In the genomic region with DNA sequence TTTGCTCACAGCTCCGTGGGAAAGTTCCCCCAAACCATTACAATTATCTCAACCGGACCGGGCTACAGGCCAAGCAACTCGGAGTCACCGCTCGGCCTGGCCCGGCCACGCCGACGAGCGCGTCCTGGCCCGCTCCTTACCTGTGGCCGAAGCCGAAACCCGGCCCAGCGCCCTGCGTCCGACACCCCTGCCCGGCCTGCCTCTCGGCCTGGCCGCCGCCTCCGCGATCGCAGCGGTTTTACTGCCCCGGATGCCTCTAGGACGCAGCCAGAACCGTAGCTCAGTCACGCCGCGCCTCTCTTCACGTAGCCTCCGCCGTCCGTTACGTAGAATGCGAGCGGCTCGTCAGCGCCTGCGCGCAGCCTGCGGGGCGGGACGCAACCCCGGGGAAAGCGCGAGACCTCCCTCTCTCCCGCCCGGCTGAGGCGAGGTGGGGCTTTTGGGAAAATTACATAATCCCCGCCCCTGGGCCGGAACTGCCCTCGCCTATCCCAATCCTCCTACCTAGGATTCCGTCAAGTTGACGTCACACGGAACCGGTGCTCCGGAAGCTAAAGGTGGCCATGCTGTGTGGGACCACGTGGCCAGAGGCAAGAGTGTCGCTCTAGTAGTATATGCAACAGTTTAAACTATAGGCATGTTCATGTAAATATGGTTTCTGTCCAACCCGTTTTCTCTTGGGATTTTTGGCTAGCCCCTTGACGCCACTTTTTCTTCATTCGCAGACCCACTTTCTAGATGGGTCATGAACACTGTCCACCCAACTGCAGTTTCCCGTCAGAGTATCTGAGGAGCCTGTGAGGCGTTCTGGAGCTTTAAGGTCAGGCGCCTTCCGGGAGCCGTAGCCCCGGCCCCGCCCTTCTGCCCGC, we compare ENCODE assay signal across 8 cellular contexts. TPM values are rescaled to one million over a fixed set of nuclear protein-coding genes. Genes with fewer than 3 reads are reported as not detected.
A peak's percentile ranks its signal among the peaks of the same experiment; 100 is the strongest.
DNase-seq lines count a peak whose midpoint lies in the region; ATAC-seq and TF ChIP-seq lines count a peak whose summit lies in the region.

A gene with protein sequence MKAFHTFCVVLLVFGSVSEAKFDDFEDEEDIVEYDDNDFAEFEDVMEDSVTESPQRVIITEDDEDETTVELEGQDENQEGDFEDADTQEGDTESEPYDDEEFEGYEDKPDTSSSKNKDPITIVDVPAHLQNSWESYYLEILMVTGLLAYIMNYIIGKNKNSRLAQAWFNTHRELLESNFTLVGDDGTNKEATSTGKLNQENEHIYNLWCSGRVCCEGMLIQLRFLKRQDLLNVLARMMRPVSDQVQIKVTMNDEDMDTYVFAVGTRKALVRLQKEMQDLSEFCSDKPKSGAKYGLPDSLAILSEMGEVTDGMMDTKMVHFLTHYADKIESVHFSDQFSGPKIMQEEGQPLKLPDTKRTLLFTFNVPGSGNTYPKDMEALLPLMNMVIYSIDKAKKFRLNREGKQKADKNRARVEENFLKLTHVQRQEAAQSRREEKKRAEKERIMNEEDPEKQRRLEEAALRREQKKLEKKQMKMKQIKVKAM (minus strand): TSS at position 326 of the 869 bp plus-strand sequence. CDS start 7,422 bp downstream, outside the sequence.

- peak within 1 kb of the TSS; percentile 95 for H3K4me3 ChIP-seq in left ventricle myocardium inferior

- H3K4me1 Mint-ChIP-seq in progenitor cell of endocrine pancreas (ENCODE audit: low read depth), result peaks cover 21% of the 10 kb centered on the region

- H3K36me3 ChIP-seq in left ventricle myocardium inferior, result peaks cover 11% of the 10 kb centered on the region

- peak within 1 kb of the TSS; percentile 100 for H3K27ac Mint-ChIP-seq in progenitor cell of endocrine pancreas

- intact Hi-C loops in left ventricle myocardium inferior (cut with micrococcal nuclease), result no loop called here

- H3K9me3 Mint-ChIP-seq in progenitor cell of endocrine pancreas (ENCODE audit: low read depth), result no peaks in the 10 kb centered on the region

- H3K36me3 Mint-ChIP-seq in progenitor cell of endocrine pancreas (ENCODE audit: insufficient read depth), result peaks cover 4% of the 10 kb centered on the region

- TF ChIP-seq CTCF in left ventricle myocardium inferior (IDR thresholded peaks at IDR 0.05; ENCODE audit: borderline replicate concordance) (no peak), progenitor cell of endocrine pancreas (IDR thresholded peaks at IDR 0.05; ENCODE audit: unreplicated experiment) (no peak)

- H3K4me3 Mint-ChIP-seq in progenitor cell of endocrine pancreas (ENCODE audit: low read depth), result peak within 1 kb of the TSS; percentile 98

- peak; percentile 96 to 97 for DNase-seq in NCI-H187 (lab: John Stamatoyannopoulos, UW)
- DNase-seq in T-helper 2 cell, result peak; percentile 92 to 100 (median 98)
- peak; percentile 98 for DNase-seq in left ventricle myocardium inferior
- peak; percentile 96 for DNase-seq in progenitor cell of endocrine pancreas (ENCODE audit: low spot score, unreplicated experiment)
- peak; percentile 99 for DNase-seq in ureter (ENCODE audit: low spot score)

- ATAC-seq in GM18498 (IDR thresholded peaks at IDR 0.05; ENCODE audit: unreplicated experiment) (peak; percentile 82), HG02938 (IDR thresholded peaks at IDR 0.05; ENCODE audit: unreplicated experiment) (peak; percentile 91)

- peak within 1 kb of the TSS; percentile 95 for H3K27ac ChIP-seq in angular gyrus (ENCODE audit: low read depth, low read length)
- H3K27ac ChIP-seq in left ventricle myocardium inferior (replicated peaks), result peak within 1 kb of the TSS; percentile 99

- H3K27me3 Mint-ChIP-seq in progenitor cell of endocrine pancreas, result no peaks in the 10 kb centered on the region

- H3K4me1 ChIP-seq in left ventricle myocardium inferior, result peaks cover 89% of the 10 kb centered on the region

- no peaks in the 10 kb centered on the region for H3K9me3 ChIP-seq in left ventricle myocardium inferior (replicated peaks)

- H3K27me3 ChIP-seq in left ventricle myocardium inferior (ENCODE audit: low read depth), result no peaks in the 10 kb centered on the region

RNA-seq across cellular contexts. Expression of the gene that starts here (rescaled TPM):
- 79.6 TPM for total RNA-seq in left ventricle myocardium inferior
- total RNA-seq in progenitor cell of endocrine pancreas, result 65.2 and 68.4 TPM in 2 replicates
- total RNA-seq in ureter, result 94.9 TPM

Comparison
In these comparisons a context has a peak if more than half of its experiments do, and no peak if none do; other contexts are left out.
1. Peak in every context shown above with its lines: DNase-seq, ATAC-seq, H3K4me3 ChIP-seq and H3K27ac ChIP-seq.